30 cellular contexts compared by ENCODE assay signal in genomic region chr16:9068886-9069285, GRCh38. TPM values are rescaled to one million over a fixed set of nuclear protein-coding genes. Genes with fewer than 3 reads are reported as not detected.
DNase-seq lines count a peak whose midpoint lies in the region; ATAC-seq and TF ChIP-seq lines count a peak whose summit lies in the region.
"Had no signal": no experiment of that assay in that cellular context is flagged by ENCODE, and none has a peak within 500 bp of the region (broad histone marks: within the 10 kb centered on the region; RNA-seq: fewer than 3 reads in every experiment).

No MANE protein-coding gene starts in this region.

- no peak for DNase-seq in activated naive CD4-positive, alpha-beta T cell treated with anti-CD3 and anti-CD28 coated beads for 36 hours
- DNase-seq in activated naive CD4-positive, alpha-beta T cell (lab: John Stamatoyannopoulos, UW) = no peak
- no peak for DNase-seq in PC-9
- DNase-seq in astrocyte of the spinal cord (ENCODE audit: low read depth, low spot score) = peak; percentile 52
- no peak for DNase-seq in smooth muscle cell (lab: John Stamatoyannopoulos, UW; ENCODE audit: unreplicated experiment)
- DNase-seq in NCI-H345 treated with DMSO at 0.1 percent for 48 hours (lab: John Stamatoyannopoulos, UW; ENCODE audit: unreplicated experiment) = no peak
- no peak for DNase-seq in SW480 (ENCODE audit: low spot score)
- DNase-seq: activated CD4-positive, alpha-beta T cell treated with anti-CD3 and anti-CD28 coated beads for 1 hour; BE2C; CD8-positive, alpha-beta memory T cell; endodermal cell; esophagus squamous epithelium; hippocampal formation; KBM-7; mesendoderm; MM.1S; NCI-H1417; NCI-H345; NCI-H774; RPMI8226; SK-N-SH; T-helper 17 cell had no signal

- H3K27me3 ChIP-seq in PC-9 (ENCODE audit: insufficient read depth, low read depth) = no peaks in the 10 kb centered on the region
- no peaks in the 10 kb centered on the region for H3K27me3 ChIP-seq in smooth muscle cell (ENCODE audit: low read depth)
- H3K27me3 ChIP-seq: BE2C, esophagus squamous epithelium, neutrophil, vagina had no signal

- no peaks in the 10 kb centered on the region for H3K79me2 ChIP-seq in PC-9 (ENCODE audit: low read depth)
- no peaks in the 10 kb centered on the region for H3K79me2 ChIP-seq in smooth muscle cell (ENCODE audit: low read depth)

- no peaks in the 10 kb centered on the region for H4K20me1 ChIP-seq in PC-9 (ENCODE audit: insufficient read depth)
- H4K20me1 ChIP-seq in smooth muscle cell (ENCODE audit: low read depth) = no peaks in the 10 kb centered on the region

- CTCF ChIA-PET in activated naive CD4-positive, alpha-beta T cell treated with anti-CD3 and anti-CD28 coated beads for 36 hours (lab: Charles Lee) = no interaction called here
- CTCF ChIA-PET in PC-9 (lab: Charles Lee) = interaction anchor here (0.5 to 0.7 kb wide), 3 partner anchors 11 to 200 kb away, joined by 5 to 7 read pairs (median 6); partner anchors contain the start of gene CARHSP1

- in situ Hi-C loops in astrocyte of the spinal cord (cut with HindIII; ENCODE audit: low sequenced_read_pairs) = no loop called here

- H2AFZ ChIP-seq in PC-9 (no peak overlapping the region), smooth muscle cell (ENCODE audit: low read depth) (no peak overlapping the region)

- POLR2A ChIA-PET in PC-9 (lab: Charles Lee; ENCODE audit: unreplicated experiment) = interaction anchor here (0.6 kb wide), 2 partner anchors 22 to 308 kb away, joined by 3 to 13 read pairs; no protein-coding TSS in a partner anchor

- BruUV-seq in PC-9 (replicated peaks; lab: Mats Ljungman, UMichigan) = no TSS peak

- H3K9ac ChIP-seq in smooth muscle cell (ENCODE audit: low read depth) = no peak overlapping the region
- H3K9ac ChIP-seq: SK-N-SH had no signal

- no peaks in the 10 kb centered on the region for H3K27me3 Mint-ChIP-seq in activated naive CD4-positive, alpha-beta T cell treated with anti-CD3 and anti-CD28 coated beads for 36 hours (ENCODE audit: low read depth)
- H3K27me3 Mint-ChIP-seq: central memory CD8-positive, alpha-beta T cell; dendritic cell treated with granulocyte-macrophage colony-stimulating factor and Interleukin-4, amounts not matched to agents 40 ng/mL and 50 ng/mL, for 4 days; T-helper 17 cell had no signal

- H3K27ac ChIP-seq in PC-9 (peak overlapping the region; percentile 56; the same call in 1 of the 2 replicates), smooth muscle cell (ENCODE audit: low read depth) (peak overlapping the region; percentile 69)
- H3K27ac ChIP-seq: neutrophil, prostate gland, thoracic aorta, vagina had no signal

- H3K36me3 Mint-ChIP-seq in activated naive CD4-positive, alpha-beta T cell treated with anti-CD3 and anti-CD28 coated beads for 36 hours (ENCODE audit: low read depth) = peaks cover 5% of the 10 kb centered on the region
- H3K36me3 Mint-ChIP-seq: CD8-positive, alpha-beta memory T cell had no signal

- WGBS in smooth muscle cell (ENCODE audit: low lambda C conversion rate) = 98% methylated on average over 2 of the region's 2 CpGs

- ATAC-seq in GM21367 (IDR thresholded peaks at IDR 0.05; ENCODE audit: unreplicated experiment) = no peak
- ATAC-seq: sciatic nerve had no signal

- peaks cover 35% of the 10 kb centered on the region for H3K4me1 Mint-ChIP-seq in activated naive CD4-positive, alpha-beta T cell treated with anti-CD3 and anti-CD28 coated beads for 36 hours (ENCODE audit: low read depth)
- H3K4me1 Mint-ChIP-seq: central memory CD8-positive, alpha-beta T cell; endodermal cell had no signal

- no peak overlapping the region for H3K4me3 Mint-ChIP-seq in activated naive CD4-positive, alpha-beta T cell treated with anti-CD3 and anti-CD28 coated beads for 36 hours
- H3K4me3 Mint-ChIP-seq: CD8-positive, alpha-beta memory T cell; central memory CD8-positive, alpha-beta T cell; dendritic cell treated with granulocyte-macrophage colony-stimulating factor and Interleukin-4, amounts not matched to agents 40 ng/mL and 50 ng/mL, for 4 days; endodermal cell; T-helper 17 cell had no signal

- no peaks in the 10 kb centered on the region for H3K9me2 ChIP-seq in PC-9 (ENCODE audit: insufficient read depth)
- H3K9me2 ChIP-seq: SK-N-SH had no signal

- H3K9me3 Mint-ChIP-seq in activated naive CD4-positive, alpha-beta T cell treated with anti-CD3 and anti-CD28 coated beads for 36 hours = peaks cover 9% of the 10 kb centered on the region
- H3K9me3 Mint-ChIP-seq: central memory CD8-positive, alpha-beta T cell; dendritic cell treated with granulocyte-macrophage colony-stimulating factor and Interleukin-4, amounts not matched to agents 40 ng/mL and 50 ng/mL, for 4 days; endodermal cell had no signal

- H3K4me3 ChIP-seq in PC-9 = no peak overlapping the region
- H3K4me3 ChIP-seq in astrocyte of the spinal cord (ENCODE audit: low read depth, low read length) = no peak overlapping the region
- H3K4me3 ChIP-seq in smooth muscle cell = no peak overlapping the region
- H3K4me3 ChIP-seq: esophagus squamous epithelium, prostate gland, thoracic aorta, vagina had no signal

- no peaks in the 10 kb centered on the region for H3K36me3 ChIP-seq in PC-9 (ENCODE audit: low read depth)
- H3K36me3 ChIP-seq in smooth muscle cell (ENCODE audit: low read depth) = no peaks in the 10 kb centered on the region
- H3K36me3 ChIP-seq: BE2C, esophagus squamous epithelium, neutrophil, prostate gland, thoracic aorta, vagina had no signal

- intact Hi-C loops in activated naive CD4-positive, alpha-beta T cell treated with anti-CD3 and anti-CD28 coated beads for 36 hours (cut with micrococcal nuclease) = loop anchor here (1.0 kb wide), 3 partner anchors 10 to 22 kb away; partner anchors contain the start of gene HAPSTR1
- intact Hi-C loops in PC-9 (cut with micrococcal nuclease; ENCODE audit: unreplicated experiment) = loop anchor here (2.0 kb wide), 1 partner anchor 20 kb away; no protein-coding TSS in a partner anchor

- peak overlapping the region; percentile 68 for H3K27ac Mint-ChIP-seq in activated naive CD4-positive, alpha-beta T cell treated with anti-CD3 and anti-CD28 coated beads for 36 hours
- H3K27ac Mint-ChIP-seq: CD8-positive, alpha-beta memory T cell; dendritic cell treated with granulocyte-macrophage colony-stimulating factor and Interleukin-4, amounts not matched to agents 40 ng/mL and 50 ng/mL, for 4 days; endodermal cell; T-helper 17 cell had no signal

- TF ChIP-seq CTCF in PC-9 (conservative IDR thresholded peaks at IDR 0.05) (no peak), astrocyte of the spinal cord (IDR thresholded peaks at IDR 0.05; ENCODE audit: low read depth, low read length) (no peak), smooth muscle cell (IDR thresholded peaks at IDR 0.05; ENCODE audit: borderline replicate concordance, insufficient read depth, poor library complexity, severe bottlenecking) (no peak)

- H3F3A ChIP-seq in PC-9 (ENCODE audit: insufficient read depth, low read depth) (peaks cover 30% of the 10 kb centered on the region), smooth muscle cell (ENCODE audit: low read depth) (no peaks in the 10 kb centered on the region)

- no peaks in the 10 kb centered on the region; the same call in 1 of the 2 replicates for H3K9me3 ChIP-seq in PC-9 (ENCODE audit: insufficient read depth, low read depth)
- H3K9me3 ChIP-seq in smooth muscle cell (replicated peaks; ENCODE audit: low read depth) = no peaks in the 10 kb centered on the region
- H3K9me3 ChIP-seq: BE2C, esophagus squamous epithelium, neutrophil, prostate gland, SK-N-SH, thoracic aorta, vagina had no signal

- no peak overlapping the region for H3K4me2 ChIP-seq in PC-9
- H3K4me2 ChIP-seq in smooth muscle cell = no peak overlapping the region

- H3K4me1 ChIP-seq in PC-9 (replicated peaks; ENCODE audit: insufficient read depth) = peaks cover 30% of the 10 kb centered on the region
- H3K4me1 ChIP-seq in smooth muscle cell (ENCODE audit: low read depth) = no peaks in the 10 kb centered on the region
- H3K4me1 ChIP-seq: BE2C, prostate gland had no signal

RNA-seq across cellular contexts. Expression of gene HAPSTR1, which starts 22.6 kb away (rescaled TPM):
- 10 to 100 TPM; 41.2 to 42.6 TPM for total RNA-seq in activated naive CD4-positive, alpha-beta T cell treated with anti-CD3 and anti-CD28 coated beads for 36 hours
- total RNA-seq in PC-9 (2021) = 61.1 and 82.8 TPM in 2 replicates
- 77.5 and 86.7 TPM in 2 replicates for total RNA-seq in smooth muscle cell
- 26.7 and 29.1 TPM in 2 replicates for polyA plus RNA-seq in smooth muscle cell
